Comparison of ENCODE assay signal across 38 cellular contexts in the genomic region with DNA sequence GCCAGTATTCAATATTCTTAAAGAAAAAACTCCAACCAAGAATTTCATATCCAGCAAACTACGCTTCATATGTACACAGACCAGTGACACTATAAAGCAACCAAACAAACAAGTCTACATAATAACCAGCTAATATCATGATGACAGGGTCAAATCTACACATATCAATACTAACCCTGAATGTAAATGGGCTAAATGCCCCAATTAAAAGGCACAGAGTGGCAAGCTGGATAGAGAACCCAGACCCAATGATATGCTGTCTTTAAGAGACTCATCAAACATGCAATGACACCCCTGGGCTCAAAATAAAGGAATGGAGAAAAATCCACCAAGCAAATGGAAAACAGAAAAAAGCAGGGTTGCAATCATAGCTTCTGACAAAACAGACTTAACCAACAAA.
"Had no signal": no experiment of that assay in that cellular context is flagged by ENCODE, and none has a peak within 500 bp of the region (broad histone marks: within the 10 kb centered on the region; RNA-seq: fewer than 3 reads in every experiment).

No MANE protein-coding gene starts in this region.

- H3K36me3 ChIP-seq: adrenal gland, ascending aorta, brain microvascular endothelial cell, breast epithelium, cardiac muscle cell had no signal

- H3K4me3 ChIP-seq: adrenal gland, ascending aorta, body of pancreas, breast epithelium, cardiac muscle cell had no signal

- H3K36me3 Mint-ChIP-seq: brain had no signal

- DNase-seq: activated effector memory CD4-positive, alpha-beta T cell treated with anti-CD3 and anti-CD28 coated beads, Interleukin-2, amount 50 U/mL, for 16 hours; activated effector memory CD4-positive, alpha-beta T cell treated with Interleukin-2 at 50 U/mL for 16 hours; activated gamma-delta T cell; activated gamma-delta T cell treated with Interleukin-2 at 50 U/mL for 16 hours; activated naive CD4-positive, alpha-beta T cell; activated naive CD4-positive, alpha-beta T cell treated with anti-CD3 and anti-CD28 coated beads for 36 hours; activated naive CD4-positive, alpha-beta T cell treated with anti-CD3 and anti-CD28 coated beads, Interleukin-2, amount 10 ng/mL, durations not matched to agents 7 days and 5 days; activated naive CD4-positive, alpha-beta T cell treated with anti-CD3 and anti-CD28 coated beads, Interleukin-2, amount 50 U/mL, for 16 hours; activated naive CD4-positive, alpha-beta T cell treated with Interleukin-2 at 50 U/mL for 16 hours; activated naive CD8-positive, alpha-beta T cell treated with anti-CD3 and anti-CD28 coated beads for 36 hours; activated naive CD8-positive, alpha-beta T cell treated with anti-CD3 and anti-CD28 coated beads, Interleukin-2, amount 10 ng/mL, durations not matched to agents 7 days and 5 days; activated naive CD8-positive, alpha-beta T cell treated with anti-CD3 and anti-CD28 coated beads, Interleukin-2, amount 50 U/mL, for 24 hours; activated T-cell treated with anti-CD3 and anti-CD28 coated beads, Interleukin-2, amount 50 U/mL, for 1 hour; activated T-cell treated with anti-CD3 and anti-CD28 coated beads, Interleukin-2, amount 50 U/mL, for 24 hours; activated T-cell treated with anti-CD3 and anti-CD28 coated beads, Interleukin-2, amount 50 U/mL, for 4 hours; activated T-cell treated with anti-CD3 and anti-CD28 coated beads, Interleukin-2, amount 50 U/mL, for 48 hours; activated T-cell treated with anti-CD3 and anti-CD28 coated beads, Interleukin-2, amount 50 U/mL, for 72 hours; adrenal gland; amniotic stem cell; amygdala; anterior cingulate cortex; aorta; body of pancreas; brain microvascular endothelial cell; caudate nucleus; central memory CD4-positive, alpha-beta T cell; cerebellar nuclear complex had no signal

- H3K9me3 ChIP-seq: ascending aorta had no signal

- H3K4me3 Mint-ChIP-seq: activated naive CD4-positive, alpha-beta T cell treated with anti-CD3 and anti-CD28 coated beads for 36 hours; activated naive CD4-positive, alpha-beta T cell treated with anti-CD3 and anti-CD28 coated beads, Interleukin-2, amount 10 ng/mL, durations not matched to agents 7 days and 5 days; activated naive CD4-positive, alpha-beta T cell treated with anti-CD3 and anti-CD28 coated beads, Interleukin-2, amount 50 U/mL, for 24 hours; activated naive CD8-positive, alpha-beta T cell; activated naive CD8-positive, alpha-beta T cell treated with anti-CD3 and anti-CD28 coated beads for 36 hours; activated naive CD8-positive, alpha-beta T cell treated with anti-CD3 and anti-CD28 coated beads, Interleukin-2, amount 10 ng/mL, durations not matched to agents 7 days and 5 days; activated naive CD8-positive, alpha-beta T cell treated with anti-CD3 and anti-CD28 coated beads, Interleukin-2, amount 50 U/mL, for 24 hours; activated T-cell treated with anti-CD3 and anti-CD28 coated beads, Interleukin-2, amount 50 U/mL, for 24 hours; activated T-cell treated with anti-CD3 and anti-CD28 coated beads, Interleukin-2, amount 50 U/mL, for 4 hours; activated T-cell treated with anti-CD3 and anti-CD28 coated beads, Interleukin-2, amount 50 U/mL, for 72 hours; activated T-helper 1 cell treated with anti-CD3 and anti-CD28 coated beads, Interleukin-12 subunit alpha, Interleukin-12 subunit beta, Interleukin-2, Interleukin-4 antibody, amounts not matched to agents 30 ng/mL and 10 ng/mL and 1 ng/mL, durations not matched to agents 14 hours and 24 hours and 36 hours; activated T-helper 17 cell treated with anti-CD3 and anti-CD28 coated beads, Interleukin-2, amount 50 U/mL, for 72 hours; brain; central memory CD8-positive, alpha-beta T cell had no signal

- H3K27ac Mint-ChIP-seq: activated naive CD4-positive, alpha-beta T cell treated with anti-CD3 and anti-CD28 coated beads for 36 hours; activated naive CD4-positive, alpha-beta T cell treated with anti-CD3 and anti-CD28 coated beads, Interleukin-2, amount 10 ng/mL, durations not matched to agents 7 days and 5 days; activated naive CD4-positive, alpha-beta T cell treated with anti-CD3 and anti-CD28 coated beads, Interleukin-2, amount 50 U/mL, for 24 hours; activated naive CD4-positive, alpha-beta T cell treated with anti-CD3 and anti-CD28 coated beads, Interleukin-2, amount 50 U/mL, for 72 hours; activated naive CD8-positive, alpha-beta T cell; activated naive CD8-positive, alpha-beta T cell treated with anti-CD3 and anti-CD28 coated beads for 36 hours; activated naive CD8-positive, alpha-beta T cell treated with anti-CD3 and anti-CD28 coated beads, Interleukin-2, amount 10 ng/mL, durations not matched to agents 7 days and 5 days; activated naive CD8-positive, alpha-beta T cell treated with anti-CD3 and anti-CD28 coated beads, Interleukin-2, amount 50 U/mL, for 24 hours; activated T-cell treated with anti-CD3 and anti-CD28 coated beads, Interleukin-2, amount 50 U/mL, for 24 hours; activated T-cell treated with anti-CD3 and anti-CD28 coated beads, Interleukin-2, amount 50 U/mL, for 72 hours; activated T-helper 1 cell treated with anti-CD3 and anti-CD28 coated beads, Interleukin-12 subunit alpha, Interleukin-12 subunit beta, Interleukin-2, Interleukin-4 antibody, amounts not matched to agents 30 ng/mL and 10 ng/mL and 1 ng/mL, durations not matched to agents 14 hours and 24 hours and 36 hours; activated T-helper 17 cell treated with anti-CD3 and anti-CD28 coated beads, Interleukin-2, amount 50 U/mL, for 72 hours; activated T-helper 2 cell treated with anti-CD3 and anti-CD28 coated beads, Interferon-gamma antibody, Interleukin-2, Interleukin-4, amounts not matched to agents 10 μg/mL and 5 μg/mL and 100 μg/mL, durations not matched to agents 14 hours and 24 hours and 36 hours; brain had no signal

- ATAC-seq: activated naive CD4-positive, alpha-beta T cell treated with anti-CD3 and anti-CD28 coated beads, Interleukin-2, amount 50 U/mL, for 72 hours; activated naive CD8-positive, alpha-beta T cell treated with anti-CD3 and anti-CD28 coated beads, Interleukin-2, amount 50 U/mL, for 24 hours; activated T-cell treated with anti-CD3 and anti-CD28 coated beads, Interleukin-2, amount 50 U/mL, for 4 hours; activated T-cell treated with anti-CD3 and anti-CD28 coated beads, Interleukin-2, amount 50 U/mL, for 72 hours; activated T-helper 17 cell treated with anti-CD3 and anti-CD28 coated beads, Interleukin-2, amount 50 U/mL, for 72 hours; body of pancreas had no signal

- H3K4me1 Mint-ChIP-seq: activated naive CD4-positive, alpha-beta T cell treated with anti-CD3 and anti-CD28 coated beads, Interleukin-2, amount 10 ng/mL, durations not matched to agents 7 days and 5 days; activated naive CD4-positive, alpha-beta T cell treated with anti-CD3 and anti-CD28 coated beads, Interleukin-2, amount 50 U/mL, for 24 hours; activated naive CD8-positive, alpha-beta T cell treated with anti-CD3 and anti-CD28 coated beads for 36 hours; activated naive CD8-positive, alpha-beta T cell treated with anti-CD3 and anti-CD28 coated beads, Interleukin-2, amount 10 ng/mL, durations not matched to agents 7 days and 5 days; activated naive CD8-positive, alpha-beta T cell treated with anti-CD3 and anti-CD28 coated beads, Interleukin-2, amount 50 U/mL, for 24 hours; activated T-helper 17 cell treated with anti-CD3 and anti-CD28 coated beads, Interleukin-2, amount 50 U/mL, for 72 hours; central memory CD8-positive, alpha-beta T cell had no signal

- H3K27ac ChIP-seq: adrenal gland, ascending aorta, body of pancreas, brain microvascular endothelial cell, breast epithelium, cardiac muscle cell had no signal

- H3K4me1 ChIP-seq: adrenal gland, ascending aorta, body of pancreas, breast epithelium had no signal
